ENCODE assay signal across 38 cellular contexts in genomic region chr6:87949194-87949593, GRCh38.
"Had no signal": no experiment of that assay in that cellular context is flagged by ENCODE, and none has a peak within 500 bp of the region (broad histone marks: within the 10 kb centered on the region; RNA-seq: fewer than 3 reads in every experiment).

No MANE protein-coding gene starts in this region.

- H3K4me3 ChIP-seq: adrenal gland, ascending aorta, body of pancreas, breast epithelium, cardiac muscle cell had no signal

- H3K4me3 Mint-ChIP-seq: activated naive CD4-positive, alpha-beta T cell treated with anti-CD3 and anti-CD28 coated beads for 36 hours; activated naive CD4-positive, alpha-beta T cell treated with anti-CD3 and anti-CD28 coated beads, Interleukin-2, amount 10 ng/mL, durations not matched to agents 7 days and 5 days; activated naive CD4-positive, alpha-beta T cell treated with anti-CD3 and anti-CD28 coated beads, Interleukin-2, amount 50 U/mL, for 24 hours; activated naive CD8-positive, alpha-beta T cell; activated naive CD8-positive, alpha-beta T cell treated with anti-CD3 and anti-CD28 coated beads for 36 hours; activated naive CD8-positive, alpha-beta T cell treated with anti-CD3 and anti-CD28 coated beads, Interleukin-2, amount 10 ng/mL, durations not matched to agents 7 days and 5 days; activated naive CD8-positive, alpha-beta T cell treated with anti-CD3 and anti-CD28 coated beads, Interleukin-2, amount 50 U/mL, for 24 hours; activated T-cell treated with anti-CD3 and anti-CD28 coated beads, Interleukin-2, amount 50 U/mL, for 24 hours; activated T-cell treated with anti-CD3 and anti-CD28 coated beads, Interleukin-2, amount 50 U/mL, for 4 hours; activated T-cell treated with anti-CD3 and anti-CD28 coated beads, Interleukin-2, amount 50 U/mL, for 72 hours; activated T-helper 1 cell treated with anti-CD3 and anti-CD28 coated beads, Interleukin-12 subunit alpha, Interleukin-12 subunit beta, Interleukin-2, Interleukin-4 antibody, amounts not matched to agents 30 ng/mL and 10 ng/mL and 1 ng/mL, durations not matched to agents 14 hours and 24 hours and 36 hours; activated T-helper 17 cell treated with anti-CD3 and anti-CD28 coated beads, Interleukin-2, amount 50 U/mL, for 72 hours; brain; central memory CD8-positive, alpha-beta T cell had no signal

- H3K27ac ChIP-seq: adrenal gland, ascending aorta, body of pancreas, brain microvascular endothelial cell, breast epithelium, cardiac muscle cell had no signal

- H3K27me3 Mint-ChIP-seq: activated naive CD8-positive, alpha-beta T cell treated with anti-CD3 and anti-CD28 coated beads for 36 hours; brain had no signal

- H3K4me1 ChIP-seq: adrenal gland, breast epithelium had no signal

- H3K36me3 Mint-ChIP-seq: activated naive CD4-positive, alpha-beta T cell treated with anti-CD3 and anti-CD28 coated beads, Interleukin-2, amount 10 ng/mL, durations not matched to agents 7 days and 5 days; activated naive CD4-positive, alpha-beta T cell treated with anti-CD3 and anti-CD28 coated beads, Interleukin-2, amount 50 U/mL, for 24 hours; activated naive CD4-positive, alpha-beta T cell treated with anti-CD3 and anti-CD28 coated beads, Interleukin-2, amount 50 U/mL, for 72 hours; activated naive CD8-positive, alpha-beta T cell; activated naive CD8-positive, alpha-beta T cell treated with anti-CD3 and anti-CD28 coated beads for 36 hours; activated naive CD8-positive, alpha-beta T cell treated with anti-CD3 and anti-CD28 coated beads, Interleukin-2, amount 10 ng/mL, durations not matched to agents 7 days and 5 days; brain had no signal

- H3K27me3 ChIP-seq: adrenal gland, ascending aorta, body of pancreas, brain microvascular endothelial cell, breast epithelium had no signal

- DNase-seq: activated effector memory CD4-positive, alpha-beta T cell treated with anti-CD3 and anti-CD28 coated beads, Interleukin-2, amount 50 U/mL, for 16 hours; activated effector memory CD4-positive, alpha-beta T cell treated with Interleukin-2 at 50 U/mL for 16 hours; activated gamma-delta T cell; activated gamma-delta T cell treated with Interleukin-2 at 50 U/mL for 16 hours; activated naive CD4-positive, alpha-beta T cell; activated naive CD4-positive, alpha-beta T cell treated with anti-CD3 and anti-CD28 coated beads for 36 hours; activated naive CD4-positive, alpha-beta T cell treated with anti-CD3 and anti-CD28 coated beads, Interleukin-2, amount 10 ng/mL, durations not matched to agents 7 days and 5 days; activated naive CD4-positive, alpha-beta T cell treated with anti-CD3 and anti-CD28 coated beads, Interleukin-2, amount 50 U/mL, for 16 hours; activated naive CD4-positive, alpha-beta T cell treated with Interleukin-2 at 50 U/mL for 16 hours; activated naive CD8-positive, alpha-beta T cell treated with anti-CD3 and anti-CD28 coated beads for 36 hours; activated naive CD8-positive, alpha-beta T cell treated with anti-CD3 and anti-CD28 coated beads, Interleukin-2, amount 10 ng/mL, durations not matched to agents 7 days and 5 days; activated naive CD8-positive, alpha-beta T cell treated with anti-CD3 and anti-CD28 coated beads, Interleukin-2, amount 50 U/mL, for 24 hours; activated T-cell treated with anti-CD3 and anti-CD28 coated beads, Interleukin-2, amount 50 U/mL, for 1 hour; activated T-cell treated with anti-CD3 and anti-CD28 coated beads, Interleukin-2, amount 50 U/mL, for 24 hours; activated T-cell treated with anti-CD3 and anti-CD28 coated beads, Interleukin-2, amount 50 U/mL, for 4 hours; activated T-cell treated with anti-CD3 and anti-CD28 coated beads, Interleukin-2, amount 50 U/mL, for 48 hours; activated T-cell treated with anti-CD3 and anti-CD28 coated beads, Interleukin-2, amount 50 U/mL, for 72 hours; adrenal gland; amniotic stem cell; amygdala; aorta; body of pancreas; brain microvascular endothelial cell; caudate nucleus; central memory CD4-positive, alpha-beta T cell; cerebellar nuclear complex had no signal

- H3K27ac Mint-ChIP-seq: activated naive CD4-positive, alpha-beta T cell treated with anti-CD3 and anti-CD28 coated beads for 36 hours; activated naive CD4-positive, alpha-beta T cell treated with anti-CD3 and anti-CD28 coated beads, Interleukin-2, amount 10 ng/mL, durations not matched to agents 7 days and 5 days; activated naive CD4-positive, alpha-beta T cell treated with anti-CD3 and anti-CD28 coated beads, Interleukin-2, amount 50 U/mL, for 24 hours; activated naive CD4-positive, alpha-beta T cell treated with anti-CD3 and anti-CD28 coated beads, Interleukin-2, amount 50 U/mL, for 72 hours; activated naive CD8-positive, alpha-beta T cell; activated naive CD8-positive, alpha-beta T cell treated with anti-CD3 and anti-CD28 coated beads for 36 hours; activated naive CD8-positive, alpha-beta T cell treated with anti-CD3 and anti-CD28 coated beads, Interleukin-2, amount 10 ng/mL, durations not matched to agents 7 days and 5 days; activated naive CD8-positive, alpha-beta T cell treated with anti-CD3 and anti-CD28 coated beads, Interleukin-2, amount 50 U/mL, for 24 hours; activated T-cell treated with anti-CD3 and anti-CD28 coated beads, Interleukin-2, amount 50 U/mL, for 24 hours; activated T-cell treated with anti-CD3 and anti-CD28 coated beads, Interleukin-2, amount 50 U/mL, for 72 hours; activated T-helper 1 cell treated with anti-CD3 and anti-CD28 coated beads, Interleukin-12 subunit alpha, Interleukin-12 subunit beta, Interleukin-2, Interleukin-4 antibody, amounts not matched to agents 30 ng/mL and 10 ng/mL and 1 ng/mL, durations not matched to agents 14 hours and 24 hours and 36 hours; activated T-helper 17 cell treated with anti-CD3 and anti-CD28 coated beads, Interleukin-2, amount 50 U/mL, for 72 hours; activated T-helper 2 cell treated with anti-CD3 and anti-CD28 coated beads, Interferon-gamma antibody, Interleukin-2, Interleukin-4, amounts not matched to agents 10 μg/mL and 5 μg/mL and 100 μg/mL, durations not matched to agents 14 hours and 24 hours and 36 hours had no signal

- ATAC-seq: activated naive CD4-positive, alpha-beta T cell treated with anti-CD3 and anti-CD28 coated beads, Interleukin-2, amount 50 U/mL, for 72 hours; activated naive CD8-positive, alpha-beta T cell treated with anti-CD3 and anti-CD28 coated beads, Interleukin-2, amount 50 U/mL, for 24 hours; activated T-cell treated with anti-CD3 and anti-CD28 coated beads, Interleukin-2, amount 50 U/mL, for 4 hours; activated T-cell treated with anti-CD3 and anti-CD28 coated beads, Interleukin-2, amount 50 U/mL, for 72 hours; activated T-helper 17 cell treated with anti-CD3 and anti-CD28 coated beads, Interleukin-2, amount 50 U/mL, for 72 hours; body of pancreas had no signal

- H3K9me3 ChIP-seq: adrenal gland, ascending aorta, body of pancreas, breast epithelium had no signal

- H3K4me1 Mint-ChIP-seq: activated naive CD4-positive, alpha-beta T cell treated with anti-CD3 and anti-CD28 coated beads, Interleukin-2, amount 10 ng/mL, durations not matched to agents 7 days and 5 days; activated naive CD4-positive, alpha-beta T cell treated with anti-CD3 and anti-CD28 coated beads, Interleukin-2, amount 50 U/mL, for 24 hours; activated naive CD8-positive, alpha-beta T cell treated with anti-CD3 and anti-CD28 coated beads for 36 hours; activated naive CD8-positive, alpha-beta T cell treated with anti-CD3 and anti-CD28 coated beads, Interleukin-2, amount 10 ng/mL, durations not matched to agents 7 days and 5 days; activated naive CD8-positive, alpha-beta T cell treated with anti-CD3 and anti-CD28 coated beads, Interleukin-2, amount 50 U/mL, for 24 hours had no signal

- H3K36me3 ChIP-seq: adrenal gland, ascending aorta, brain microvascular endothelial cell, breast epithelium, cardiac muscle cell had no signal

- H3K9me3 Mint-ChIP-seq: activated naive CD4-positive, alpha-beta T cell treated with anti-CD3 and anti-CD28 coated beads for 36 hours; activated naive CD4-positive, alpha-beta T cell treated with anti-CD3 and anti-CD28 coated beads, Interleukin-2, amount 10 ng/mL, durations not matched to agents 7 days and 5 days; activated naive CD4-positive, alpha-beta T cell treated with anti-CD3 and anti-CD28 coated beads, Interleukin-2, amount 50 U/mL, for 24 hours; activated naive CD4-positive, alpha-beta T cell treated with anti-CD3 and anti-CD28 coated beads, Interleukin-2, amount 50 U/mL, for 72 hours; activated naive CD8-positive, alpha-beta T cell treated with anti-CD3 and anti-CD28 coated beads for 36 hours; activated naive CD8-positive, alpha-beta T cell treated with anti-CD3 and anti-CD28 coated beads, Interleukin-2, amount 10 ng/mL, durations not matched to agents 7 days and 5 days; activated naive CD8-positive, alpha-beta T cell treated with anti-CD3 and anti-CD28 coated beads, Interleukin-2, amount 50 U/mL, for 24 hours; activated T-cell treated with anti-CD3 and anti-CD28 coated beads, Interleukin-2, amount 50 U/mL, for 24 hours; activated T-cell treated with anti-CD3 and anti-CD28 coated beads, Interleukin-2, amount 50 U/mL, for 4 hours; activated T-cell treated with anti-CD3 and anti-CD28 coated beads, Interleukin-2, amount 50 U/mL, for 72 hours; activated T-helper 1 cell treated with anti-CD3 and anti-CD28 coated beads, Interleukin-12 subunit alpha, Interleukin-12 subunit beta, Interleukin-2, Interleukin-4 antibody, amounts not matched to agents 30 ng/mL and 10 ng/mL and 1 ng/mL, durations not matched to agents 14 hours and 24 hours and 36 hours; activated T-helper 17 cell treated with anti-CD3 and anti-CD28 coated beads, Interleukin-2, amount 50 U/mL, for 72 hours; activated T-helper 2 cell treated with anti-CD3 and anti-CD28 coated beads, Interferon-gamma antibody, Interleukin-2, Interleukin-4, amounts not matched to agents 10 μg/mL and 5 μg/mL and 100 μg/mL, durations not matched to agents 14 hours and 24 hours and 36 hours; brain; central memory CD8-positive, alpha-beta T cell had no signal

- FAIRE-seq: astrocyte had no signal
